Comparison of ENCODE assay signal across 12 cellular contexts in the genomic region with DNA sequence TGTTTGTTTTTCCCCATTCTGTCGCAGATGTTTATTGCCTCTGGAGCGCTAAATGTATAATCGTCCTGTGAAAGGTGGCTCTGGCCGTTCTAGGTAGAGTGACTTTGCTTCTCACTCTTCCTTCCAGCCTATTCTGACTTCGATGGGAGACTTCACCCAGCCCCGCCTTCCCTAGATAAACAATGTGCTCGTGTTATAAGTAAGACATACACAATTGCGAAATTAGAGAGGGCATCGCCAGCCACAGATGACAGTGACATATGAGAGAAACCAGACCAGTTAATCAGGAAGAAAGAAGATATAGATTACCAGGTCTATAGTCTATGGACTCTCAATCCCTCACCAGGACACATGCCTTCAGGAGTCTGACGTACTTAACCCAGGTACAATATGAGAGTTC.
"Had no signal": no experiment of that assay in that cellular context is flagged by ENCODE, and none has a peak within 500 bp of the region (broad histone marks: within the 10 kb centered on the region; RNA-seq: fewer than 3 reads in every experiment).

No MANE protein-coding gene starts in this region.

- H3K4me3 ChIP-seq: breast epithelium, lower lobe of right lung, pancreas, stomach, thoracic aorta had no signal

- ATAC-seq: activated CD4-positive, CD25-positive, alpha-beta regulatory T cell treated with anti-CD3 and anti-CD28 coated beads, Interleukin-2, amount 50 U/mL, for 24 hours; activated T-cell treated with anti-CD3 and anti-CD28 coated beads, Interleukin-2, amount 50 U/mL, for 4 hours; lower lobe of right lung; pancreas had no signal

- H3K9me3 ChIP-seq: breast epithelium, lower lobe of right lung, pancreas, stomach, thoracic aorta had no signal

- FAIRE-seq: pancreas had no signal

- H3K4me1 ChIP-seq: breast epithelium, lower lobe of right lung, pancreas, stomach had no signal

- H3K27ac ChIP-seq: breast epithelium, lower lobe of right lung, pancreas, stomach, thoracic aorta had no signal

- DNase-seq: activated gamma-delta T cell; activated T-cell treated with anti-CD3 and anti-CD28 coated beads, Interleukin-2, amount 50 U/mL, for 4 hours; endodermal cell; erythroblast; immature natural killer cell; lower lobe of right lung; midbrain; pancreas; stomach had no signal
